ENCODE assay signal across 14 cellular contexts in the genomic region with DNA sequence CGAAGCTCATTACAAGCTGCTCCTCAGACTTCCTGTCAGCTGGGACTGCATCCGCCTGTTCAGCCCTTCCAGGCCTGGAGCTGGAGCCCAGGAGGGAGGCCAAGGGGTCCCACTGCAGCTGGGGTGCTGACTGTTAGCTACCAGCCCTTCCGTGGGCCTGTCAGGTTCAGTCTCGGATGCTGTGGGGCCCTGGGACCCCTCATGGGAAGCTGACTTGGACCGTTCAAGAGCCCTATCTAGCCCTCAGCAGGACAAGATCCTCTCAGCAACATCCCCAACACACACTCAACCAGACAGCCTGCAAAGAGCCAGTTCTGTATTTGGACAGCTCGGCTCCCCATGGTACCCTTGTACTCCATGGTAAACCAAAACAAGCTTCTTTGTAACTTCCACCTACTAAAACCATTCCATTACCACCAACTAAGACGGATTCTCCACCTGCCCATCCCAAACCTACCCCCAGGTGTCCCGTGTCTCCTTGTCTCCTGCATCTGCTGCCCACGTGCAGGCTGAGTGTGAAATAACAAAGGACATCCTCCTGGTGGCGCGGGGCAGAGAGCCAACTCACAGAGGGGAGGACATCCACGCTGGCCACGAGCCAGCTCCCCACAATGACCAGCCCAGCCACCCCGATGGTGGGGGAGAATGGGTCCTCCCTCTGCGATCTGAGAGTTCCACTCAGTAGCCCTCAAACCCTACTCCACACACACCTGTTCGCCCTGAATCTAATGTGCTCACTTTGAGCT.
DNase-seq lines count a peak whose midpoint lies in the region; ATAC-seq and TF ChIP-seq lines count a peak whose summit lies in the region.
"Had no signal": no experiment of that assay in that cellular context is flagged by ENCODE, and none has a peak within 500 bp of the region (broad histone marks: within the 10 kb centered on the region; RNA-seq: fewer than 3 reads in every experiment).

No MANE protein-coding gene starts in this region.

- intact Hi-C loops in IMR-90 (cut with micrococcal nuclease), result no loop called here

- no peak overlapping the region for H4K8ac ChIP-seq in IMR-90 (ENCODE audit: low read depth in 2 of 2, low read length in 2 of 2)

- no peak overlapping the region for H3K14ac ChIP-seq in IMR-90 (replicated peaks; ENCODE audit: low read depth, low read length)

- no TSS peak for BruUV-seq in IMR-90 (replicated peaks; lab: Mats Ljungman, UMichigan)

- no peak overlapping the region for H4K91ac ChIP-seq in IMR-90 (ENCODE audit: insufficient read depth, low read depth, low read length)

- H3K18ac ChIP-seq in IMR-90 (ENCODE audit: low read depth, low read length), result no peak overlapping the region

- no peaks in the 10 kb centered on the region for H3K9me1 ChIP-seq in IMR-90 (ENCODE audit: insufficient read depth, low read length)

- in situ Hi-C loops in IMR-90 (cut with MboI; ENCODE audit: low sequenced_read_pairs), result no loop called here

- no peak overlapping the region for H3K4me3 ChIP-seq in IMR-90 (ENCODE audit: insufficient read depth, low read depth, low read length)

- no peak overlapping the region for H3K56ac ChIP-seq in IMR-90 (ENCODE audit: extremely low read depth, insufficient read depth, low read length)

- no peak overlapping the region for H2AK5ac ChIP-seq in IMR-90 (ENCODE audit: low read depth, low read length)

- H3K9ac ChIP-seq in IMR-90 (ENCODE audit: low read depth, low read length), result no peak overlapping the region

- POLR2A ChIA-PET in IMR-90 (lab: Charles Lee; ENCODE audit: unreplicated experiment), result no interaction called here

- H2BK15ac ChIP-seq in IMR-90 (ENCODE audit: low read depth, low read length), result no peak overlapping the region

- peak overlapping the region; percentile 43 for H2AFZ ChIP-seq in IMR-90 (replicated peaks; ENCODE audit: low read length, poor library complexity)

- CTCF ChIA-PET in IMR-90 (lab: Yijun Ruan, JAX), result no interaction called here

- no peak overlapping the region for H2BK5ac ChIP-seq in IMR-90 (ENCODE audit: low read depth, low read length, poor library complexity, severe bottlenecking)

- no peaks in the 10 kb centered on the region for H3K36me3 ChIP-seq in IMR-90 (ENCODE audit: control insufficient read depth, insufficient read depth, low read length)
- H3K36me3 ChIP-seq: neutrophil, WERI-Rb-1 had no signal

- no peak for TF ChIP-seq RAD21 in IMR-90 (IDR thresholded peaks at IDR 0.05; ENCODE audit: low read length)

- peaks cover 8% of the 10 kb centered on the region for H3K27me3 ChIP-seq in IMR-90 (ENCODE audit: control insufficient read depth, insufficient read depth, low read length)

- no peak overlapping the region for H2AK9ac ChIP-seq in IMR-90 (replicated peaks; ENCODE audit: low read depth, low read length, poor library complexity)

- H2BK120ac ChIP-seq in IMR-90 (ENCODE audit: low read depth, low read length), result no peak overlapping the region

- no peaks in the 10 kb centered on the region for H4K20me1 ChIP-seq in IMR-90 (ENCODE audit: insufficient read depth, low read length)

- no peak overlapping the region for H2BK20ac ChIP-seq in IMR-90 (ENCODE audit: low read depth, low read length)

- no peak overlapping the region for H3K4ac ChIP-seq in IMR-90 (ENCODE audit: low read depth, low read length)

- no peak overlapping the region for H3K4me2 ChIP-seq in IMR-90 (ENCODE audit: low read depth, low read length)

- dilution Hi-C loops in IMR-90 (cut with HindIII; ENCODE audit: low sequenced_read_pairs, unreplicated experiment), result no loop called here

- H3K23ac ChIP-seq in IMR-90 (ENCODE audit: low read depth, low read length), result no peak overlapping the region

- WGBS in IMR-90 (ENCODE audit: extremely low coverage in 2 of 2, insufficient read length in 1 of 2), 2 experiments, result 56% methylated on average over 3 of the region's 16 CpGs; no CpG with 5 or more reads in 1 of the 2 experiments

- no peaks in the 10 kb centered on the region for H3K79me1 ChIP-seq in IMR-90 (ENCODE audit: low read depth in 1 of 2, low read length in 2 of 2)

- ATAC-seq in IMR-90 (ENCODE audit: low read depth) (no peak), left lobe of liver (no peak)
- ATAC-seq in stimulated activated naive CD8-positive, alpha-beta T cell treated with anti-CD3 and anti-CD28 coated beads, Interleukin-15, Interleukin-2, amounts not matched to agents 100 U/mL and 50 U/mL, for 24 hours, result no peak
- ATAC-seq: stimulated activated effector memory CD8-positive, alpha-beta T cell treated with anti-CD3 and anti-CD28 coated beads, Interleukin-12 subunit alpha, Interleukin-12 subunit beta, amount 100 ng/mL, for 72 hours had no signal

- H4K5ac ChIP-seq in IMR-90 (ENCODE audit: low read depth, low read length), result no peak overlapping the region

- no peaks in the 10 kb centered on the region for H3K9me3 ChIP-seq in IMR-90 (ENCODE audit: control insufficient read depth, insufficient read depth, low read length)
- H3K9me3 ChIP-seq: neutrophil had no signal

- peak; percentile 90 for DNase-seq in COLO668 (lab: John Stamatoyannopoulos, UW; ENCODE audit: unreplicated experiment)
- DNase-seq in IMR-90, result no peak
- peak; percentile 99 for DNase-seq in NCI-H345 treated with DMSO at 0.1 percent for 48 hours (lab: John Stamatoyannopoulos, UW; ENCODE audit: unreplicated experiment)
- peak; percentile 33 for DNase-seq in left lobe of liver (ENCODE audit: low spot score)
- DNase-seq in stimulated activated naive CD8-positive, alpha-beta T cell treated with anti-CD3 and anti-CD28 coated beads, Interleukin-15, Interleukin-2, amounts not matched to agents 100 U/mL and 50 U/mL, for 24 hours, result no peak
- no peak for DNase-seq in EL
- no peak for DNase-seq in SKM-1 treated with dmso at 0.1 percent for 144 hours (lab: John Stamatoyannopoulos, UW; ENCODE audit: unreplicated experiment)
- DNase-seq in kidney tubule cell (ENCODE audit: low spot score), result no peak
- DNase-seq: foreskin melanocyte, NCI-H446 treated with DMSO at 0.1 percent for 48 hours, OCI-M1 had no signal

- no peak overlapping the region for H3K27ac ChIP-seq in IMR-90 (ENCODE audit: insufficient read depth, low read length)
- H3K27ac ChIP-seq: neutrophil, WERI-Rb-1 had no signal

- TF ChIP-seq POLR2A in IMR-90 (IDR thresholded peaks at IDR 0.05; ENCODE audit: low read depth, low read length), result no peak

- TF ChIP-seq CTCF in IMR-90 (conservative IDR thresholded peaks at IDR 0.05; ENCODE audit: low read depth, low read length), result no peak

- H3K4me1 ChIP-seq in IMR-90 (ENCODE audit: control insufficient read depth, insufficient read depth, low read length), result no peaks in the 10 kb centered on the region

TF ChIP-seq in IMR-90, 13 proteins besides CTCF, POLR2A, EP300 and RAD21:
- TF ChIP-seq NFE2L2 (IDR thresholded peaks at IDR 0.05; ENCODE audit: low read depth, low read length), result no peak
- no peak for TF ChIP-seq RCOR1 (IDR thresholded peaks at IDR 0.05; ENCODE audit: insufficient replicate concordance, low read length)
- TF ChIP-seq RFX5 (IDR thresholded peaks at IDR 0.05; ENCODE audit: low read depth, low read length), result no peak
- TF ChIP-seq, protein P1, sequence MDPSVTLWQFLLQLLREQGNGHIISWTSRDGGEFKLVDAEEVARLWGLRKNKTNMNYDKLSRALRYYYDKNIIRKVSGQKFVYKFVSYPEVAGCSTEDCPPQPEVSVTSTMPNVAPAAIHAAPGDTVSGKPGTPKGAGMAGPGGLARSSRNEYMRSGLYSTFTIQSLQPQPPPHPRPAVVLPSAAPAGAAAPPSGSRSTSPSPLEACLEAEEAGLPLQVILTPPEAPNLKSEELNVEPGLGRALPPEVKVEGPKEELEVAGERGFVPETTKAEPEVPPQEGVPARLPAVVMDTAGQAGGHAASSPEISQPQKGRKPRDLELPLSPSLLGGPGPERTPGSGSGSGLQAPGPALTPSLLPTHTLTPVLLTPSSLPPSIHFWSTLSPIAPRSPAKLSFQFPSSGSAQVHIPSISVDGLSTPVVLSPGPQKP (IDR thresholded peaks at IDR 0.05; ENCODE audit: borderline replicate concordance, low read depth, low read length), result no peak
- TF ChIP-seq MXI1 (IDR thresholded peaks at IDR 0.05; ENCODE audit: borderline replicate concordance, low read depth, low read length), result no peak
- no peak for TF ChIP-seq MAFK (IDR thresholded peaks at IDR 0.05; ENCODE audit: low read depth, low read length)
- no peak for TF ChIP-seq FOS (IDR thresholded peaks at IDR 0.05; ENCODE audit: low read depth, low read length)
- no peak for TF ChIP-seq CEBPB (IDR thresholded peaks at IDR 0.05; ENCODE audit: low read depth, low read length)
- no peak for TF ChIP-seq BHLHE40 (IDR thresholded peaks at IDR 0.05; ENCODE audit: low read depth, low read length)
- TF ChIP-seq MAZ (IDR thresholded peaks at IDR 0.05; ENCODE audit: borderline replicate concordance, low read depth, low read length), result no peak
- TF ChIP-seq CHD1 (IDR thresholded peaks at IDR 0.05; ENCODE audit: low read depth, low read length), result no peak
- no peak for TF ChIP-seq SMC3 (IDR thresholded peaks at IDR 0.05; ENCODE audit: low read depth, low read length)
- TF ChIP-seq, protein P2, sequence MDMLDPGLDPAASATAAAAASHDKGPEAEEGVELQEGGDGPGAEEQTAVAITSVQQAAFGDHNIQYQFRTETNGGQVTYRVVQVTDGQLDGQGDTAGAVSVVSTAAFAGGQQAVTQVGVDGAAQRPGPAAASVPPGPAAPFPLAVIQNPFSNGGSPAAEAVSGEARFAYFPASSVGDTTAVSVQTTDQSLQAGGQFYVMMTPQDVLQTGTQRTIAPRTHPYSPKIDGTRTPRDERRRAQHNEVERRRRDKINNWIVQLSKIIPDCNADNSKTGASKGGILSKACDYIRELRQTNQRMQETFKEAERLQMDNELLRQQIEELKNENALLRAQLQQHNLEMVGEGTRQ (IDR thresholded peaks at IDR 0.05; ENCODE audit: low read depth, low read length), result no peak

Comparison
In these comparisons a context has a peak if more than half of its experiments do, and no peak if none do; other contexts are left out.
1. DNase-seq: peak in COLO668 (single experiment), NCI-H345 treated with DMSO at 0.1 percent for 48 hours (single experiment) and left lobe of liver (single experiment); none in IMR-90 (single experiment), stimulated activated naive CD8-positive, alpha-beta T cell treated with anti-CD3 and anti-CD28 coated beads, Interleukin-15, Interleukin-2, amounts not matched to agents 100 U/mL and 50 U/mL, for 24 hours (single experiment), EL (single experiment), SKM-1 treated with dmso at 0.1 percent for 144 hours (single experiment) and kidney tubule cell (single experiment).